10 cellular contexts compared by ENCODE assay signal in genomic region chr2:17538022-17538843, GRCh38. TPM values are rescaled to one million over a fixed set of nuclear protein-coding genes. Genes with fewer than 3 reads are reported as not detected.
DNase-seq lines count a peak whose midpoint lies in the region; ATAC-seq, FAIRE-seq and TF ChIP-seq lines count a peak whose summit lies in the region.
"Had no signal": no experiment of that assay in that cellular context is flagged by ENCODE, and none has a peak within 500 bp of the region (broad histone marks: within the 10 kb centered on the region; RNA-seq: fewer than 3 reads in every experiment).

No MANE protein-coding gene starts in this region.

- no peak for FAIRE-seq in A549 (lab: Jason Lieb, UNC)

- 20% methylated on average over 30 of the region's 30 CpGs for WGBS in A549 (ENCODE audit: missing lambda C conversion rate)

- TF ChIP-seq POLR2A in A549 (IDR thresholded peaks at IDR 0.05; ENCODE audit: low read length) (no peak), gastrocnemius medialis (IDR thresholded peaks at IDR 0.05) (no peak)

- no peaks in the 10 kb centered on the region for H3K9me3 Mint-ChIP-seq in activated CD4-positive, alpha-beta memory T cell treated with anti-CD3 and anti-CD28 coated beads, Interleukin-2, amount 10 ng/mL, durations not matched to agents 7 days and 5 days

- H3K36me3 ChIP-seq in Panc1 (ENCODE audit: control insufficient read depth, insufficient read depth, low read length): peaks cover 4% of the 10 kb centered on the region; the same call in 1 of the 2 replicates
- no peaks in the 10 kb centered on the region for H3K36me3 ChIP-seq in gastrocnemius medialis

- peak; percentile 31 to 43; a peak in 4 of 6 replicates for ATAC-seq in A549
- ATAC-seq in GM21526 (IDR thresholded peaks at IDR 0.05; ENCODE audit: low FRiP score, unreplicated experiment): peak; percentile 52
- peak; percentile 44 for ATAC-seq in Panc1
- peak; percentile 14 for ATAC-seq in Right ventricle myocardium superior (ENCODE audit: poor library complexity)
- ATAC-seq in gastrocnemius medialis: peak; percentile 10 to 35
- ATAC-seq in GM21717 (IDR thresholded peaks at IDR 0.05; ENCODE audit: unreplicated experiment): no peak

- H3K27me3 Mint-ChIP-seq in activated CD4-positive, alpha-beta memory T cell treated with anti-CD3 and anti-CD28 coated beads, Interleukin-2, amount 10 ng/mL, durations not matched to agents 7 days and 5 days: peaks cover 53% of the 10 kb centered on the region

- H3K27ac ChIP-seq in A549: no peak overlapping the region
- H3K27ac ChIP-seq in Panc1 (ENCODE audit: low read length): no peak overlapping the region
- peak overlapping the region in 3 of 4 donors; percentile 69 to 74 (median 69) for H3K27ac ChIP-seq in gastrocnemius medialis

- H3K4me1 Mint-ChIP-seq in activated CD4-positive, alpha-beta memory T cell treated with anti-CD3 and anti-CD28 coated beads, Interleukin-2, amount 10 ng/mL, durations not matched to agents 7 days and 5 days: peaks cover 2% of the 10 kb centered on the region

- H3K27me3 ChIP-seq in Panc1 (ENCODE audit: control insufficient read depth, insufficient read depth, low read length) (peaks cover 35% of the 10 kb centered on the region), gastrocnemius medialis (peaks cover 0 to 25% (median 4%) of the 10 kb centered on the region in 3 donors)

- H3K27ac Mint-ChIP-seq in activated CD4-positive, alpha-beta memory T cell treated with anti-CD3 and anti-CD28 coated beads, Interleukin-2, amount 10 ng/mL, durations not matched to agents 7 days and 5 days: no peak overlapping the region
- H3K27ac Mint-ChIP-seq: activated naive CD4-positive, alpha-beta T cell treated with anti-CD3 and anti-CD28 coated beads, Interleukin-2, amount 50 U/mL, for 72 hours had no signal

- intact Hi-C loops in Panc1 (cut with micrococcal nuclease; ENCODE audit: unreplicated experiment): no loop called here
- intact Hi-C loops in Right ventricle myocardium superior (cut with DNase I): no loop called here
- intact Hi-C loops in gastrocnemius medialis (cut with DNase I; ENCODE audit: low total_unique reads): no loop called here

- no peak overlapping the region for H3K4me3 Mint-ChIP-seq in activated CD4-positive, alpha-beta memory T cell treated with anti-CD3 and anti-CD28 coated beads, Interleukin-2, amount 10 ng/mL, durations not matched to agents 7 days and 5 days

- no TSS peak for BruUV-seq in Panc1 (replicated peaks; lab: Mats Ljungman, UMichigan)

- peak overlapping the region; percentile 39 for H3K4me3 ChIP-seq in A549
- H3K4me3 ChIP-seq in Panc1 (ENCODE audit: low read depth in 2 of 2, low read length in 2 of 2): peak overlapping the region; percentile 40 to 57
- H3K4me3 ChIP-seq in gastrocnemius medialis: peak overlapping the region; percentile 44 to 69 (median 56)

- DNase-seq in A549 (ENCODE audit: low read depth in 1 of 2, low spot score in 1 of 2): peak in 1 of 2 experiments; percentile 20
- DNase-seq in Panc1 (ENCODE audit: low read depth, low spot score): no peak
- DNase-seq in Right ventricle myocardium superior: no peak
- DNase-seq in gastrocnemius medialis: no peak
- DNase-seq in EL: no peak
- DNase-seq in activated CD4-positive, alpha-beta memory T cell treated with anti-CD3 and anti-CD28 coated beads, Interleukin-2, amount 10 ng/mL, durations not matched to agents 7 days and 5 days: no peak

- in situ Hi-C loops in Panc1 (cut with HindIII; ENCODE audit: low pct_unique_long_range_greater_than_20kb, low sequenced_read_pairs) (no loop called here), gastrocnemius medialis (cut with MboI; ENCODE audit: low sequenced_read_pairs in 4 of 4) (no loop called here)

- H3K4me1 ChIP-seq in A549 (0 out of 3 replicates have a peak, but pooled peaks cover 3% of the 10 kb centered on the region), Panc1 (ENCODE audit: control insufficient read depth, insufficient read depth, low read length) (peaks cover 8% of the 10 kb centered on the region), gastrocnemius medialis (peaks cover 6 to 23% of the 10 kb centered on the region in 2 donors)

- no peaks in the 10 kb centered on the region for H3K36me3 Mint-ChIP-seq in activated CD4-positive, alpha-beta memory T cell treated with anti-CD3 and anti-CD28 coated beads, Interleukin-2, amount 10 ng/mL, durations not matched to agents 7 days and 5 days (ENCODE audit: low read depth)

- peak overlapping the region; percentile 85 for H3K4me2 ChIP-seq in A549

- TF ChIP-seq RAD21 in A549 (conservative IDR thresholded peaks at IDR 0.05 in 1 of 2, IDR thresholded peaks at IDR 0.05 in 1 of 2): no peak

- CTCF ChIA-PET in A549 (lab: Yijun Ruan, JAX) (interaction anchor here (1.3 kb wide), 1 partner anchor 108 kb away, joined by 5 read pairs; no protein-coding TSS in a partner anchor), Panc1 (lab: Charles Lee) (interaction anchor here (0.5 to 0.7 kb wide), 2 partner anchors 18 to 133 kb away, joined by 3 read pairs; no protein-coding TSS in a partner anchor)
- CTCF ChIA-PET in activated CD4-positive, alpha-beta memory T cell treated with anti-CD3 and anti-CD28 coated beads, Interleukin-2, amount 10 ng/mL, durations not matched to agents 7 days and 5 days (lab: Charles Lee): no interaction called here

- TF ChIP-seq CTCF in A549 (IDR thresholded peaks at IDR 0.05) (no peak), Panc1 (IDR thresholded peaks at IDR 0.05) (no peak), gastrocnemius medialis (IDR thresholded peaks at IDR 0.05 in 4 of 5, conservative IDR thresholded peaks at IDR 0.05 in 1 of 5) (no peak)

- TF ChIP-seq EP300 in A549 (IDR thresholded peaks at IDR 0.05): no peak

- H3K9me3 ChIP-seq in A549 (no peaks in the 10 kb centered on the region), Panc1 (ENCODE audit: control insufficient read depth, insufficient read depth, low read depth, low read length) (no peaks in the 10 kb centered on the region), gastrocnemius medialis (no peaks in the 10 kb centered on the region)

- POLR2A ChIA-PET in A549 (lab: Yijun Ruan, JAX): no interaction called here
- POLR2A ChIA-PET in Panc1 (lab: Charles Lee): no interaction called here
- POLR2A ChIA-PET in activated CD4-positive, alpha-beta memory T cell treated with anti-CD3 and anti-CD28 coated beads, Interleukin-2, amount 10 ng/mL, durations not matched to agents 7 days and 5 days (lab: Charles Lee): no interaction called here

TF ChIP-seq in A549, 52 proteins besides CTCF, POLR2A, EP300 and RAD21:
- TF ChIP-seq SMC3 (IDR thresholded peaks at IDR 0.05) (no peak), MAZ (IDR thresholded peaks at IDR 0.05; ENCODE audit: borderline replicate concordance, low read depth, low read length) (no peak), RNF2 (IDR thresholded peaks at IDR 0.05; ENCODE audit: borderline replicate concordance, low read depth) (peak; percentile 68; the same call in 1 of the 2 replicates), HOXB5 (CRISPR knock-in tag; IDR thresholded peaks at IDR 0.05) (no peak)

RNA-seq across cellular contexts. Expression of gene VSNL1, which starts 2.3 kb away (rescaled TPM):
- polyA plus RNA-seq in A549 (2011; rRNA removed) (not detected in 2 replicates), A549 (2017; fragmentation: RNase III; extraction: RNeasy Plus Mini Kit Qiagen cat#74134 plus additional on column Dnase treatment) (not detected in 3 replicates)
- polyA plus RNA-seq in A549 (2012; cell fraction: cytosol; rRNA removed): not detected in 2 replicates
- not detected in 2 replicates for polyA plus RNA-seq in A549 (2012; cell fraction: nucleus; rRNA removed)
- not detected in 2 replicates for polyA minus RNA-seq in A549 (2011; rRNA and poly(A)+ RNA removed)
- total RNA-seq in Panc1 (2021; ENCODE audit: unreplicated experiment) (not detected), Right ventricle myocardium superior (10.4 TPM), gastrocnemius medialis (not detected)
- not detected for polyA plus RNA-seq in Panc1 (2012; ENCODE audit: insufficient read length)
- total RNA-seq in activated CD4-positive, alpha-beta memory T cell treated with anti-CD3 and anti-CD28 coated beads, Interleukin-2, amount 10 ng/mL, durations not matched to agents 7 days and 5 days: not detected
- total RNA-seq: activated naive CD4-positive, alpha-beta T cell treated with anti-CD3 and anti-CD28 coated beads, Interleukin-2, amount 50 U/mL, for 72 hours; subcutaneous adipose tissue had no signal

RNA-seq across cellular contexts. Expression of gene RAD51AP2, which starts 20.0 kb away (rescaled TPM):
- polyA plus RNA-seq in A549 (2011; rRNA removed): not detected in 2 replicates
- polyA plus RNA-seq in A549 (2012; cell fraction: cytosol; rRNA removed): not detected in 2 replicates
- not detected in 2 replicates for polyA plus RNA-seq in A549 (2012; cell fraction: nucleus; rRNA removed)
- not detected in 3 replicates for polyA plus RNA-seq in A549 (2017; fragmentation: RNase III; extraction: RNeasy Plus Mini Kit Qiagen cat#74134 plus additional on column Dnase treatment)
- polyA minus RNA-seq in A549 (2011; rRNA and poly(A)+ RNA removed): not detected in 2 replicates
- not detected for total RNA-seq in Panc1 (2021; ENCODE audit: unreplicated experiment)
- not detected for polyA plus RNA-seq in Panc1 (2012; ENCODE audit: insufficient read length)
- total RNA-seq in Right ventricle myocardium superior: 0.16 TPM
- not detected for total RNA-seq in gastrocnemius medialis
- not detected for total RNA-seq in activated CD4-positive, alpha-beta memory T cell treated with anti-CD3 and anti-CD28 coated beads, Interleukin-2, amount 10 ng/mL, durations not matched to agents 7 days and 5 days
- total RNA-seq: activated naive CD4-positive, alpha-beta T cell treated with anti-CD3 and anti-CD28 coated beads, Interleukin-2, amount 50 U/mL, for 72 hours; subcutaneous adipose tissue had no signal

Comparison
In these comparisons a context has a peak if more than half of its experiments do, and no peak if none do; other contexts are left out.
1. H3K27ac ChIP-seq: peak in gastrocnemius medialis (3 of 4); none in A549 (0 of 2) and Panc1 (single experiment).
2. RNA of gene VSNL1, which starts 2.3 kb away (total RNA-seq): 10.4 TPM in Right ventricle myocardium superior (single experiment); not detected in Panc1 (single experiment), not detected in gastrocnemius medialis and not detected in activated CD4-positive, alpha-beta memory T cell treated with anti-CD3 and anti-CD28 coated beads, Interleukin-2, amount 10 ng/mL, durations not matched to agents 7 days and 5 days; every median in the first group is over 10 times any median in the second.
3. Peak in every context shown above with its lines, with median percentiles within 50 percentile points of each other: H3K4me3 ChIP-seq.